Comparison of ENCODE assay signal across 8 cellular contexts in genomic region chr20:57092112-57092899, GRCh38.
DNase-seq lines count a peak whose midpoint lies in the region; ATAC-seq and TF ChIP-seq lines count a peak whose summit lies in the region.

No MANE protein-coding gene starts in this region.

- H3K27ac ChIP-seq in esophagus muscularis mucosa (replicated peaks in 1 of 4) (no peak overlapping the region), transverse colon (no peak overlapping the region)

- H3K4me1 ChIP-seq in esophagus muscularis mucosa (peaks cover 0 to 11% (median 7%) of the 10 kb centered on the region in 4 donors), transverse colon (peaks cover 0 to 8% (median 2%) of the 10 kb centered on the region in 4 donors)

- H3K36me3 Mint-ChIP-seq in HFFc6 (ENCODE audit: low read depth) = no peaks in the 10 kb centered on the region
- H3K36me3 Mint-ChIP-seq in natural killer cell = no peaks in the 10 kb centered on the region

- DNase-seq in DMS79 treated with DMSO at 0.1 percent for 48 hours (lab: John Stamatoyannopoulos, UW) (peak; percentile 57), HFFc6 (no peak), NCI-H82 treated with DMSO at 0.1 percent for 48 hours (lab: John Stamatoyannopoulos, UW; ENCODE audit: unreplicated experiment) (peak; percentile 34), esophagus muscularis mucosa (ENCODE audit: extremely low spot score) (no peak), natural killer cell (peak; percentile 30), transverse colon (peak; percentile 51)
- DNase-seq in activated CD8-positive, alpha-beta memory T cell treated with anti-CD3 and anti-CD28 coated beads for 48 hours (ENCODE audit: low read depth in 2 of 3, low spot score in 2 of 3) = peak; percentile 23 to 41 (median 30)

- intact Hi-C loops in esophagus muscularis mucosa (cut with DNase I) = no loop called here
- intact Hi-C loops in natural killer cell (cut with micrococcal nuclease) = loop anchor here (5.0 to 10.0 kb wide), 2 partner anchors 235 to 402 kb away; partner anchors contain the start of gene SPO11
- intact Hi-C loops in transverse colon (cut with DNase I; ENCODE audit: low total_unique reads) = no loop called here

- TF ChIP-seq CTCF in HFFc6 (IDR thresholded peaks at IDR 0.05) = peak; percentile 86
- TF ChIP-seq CTCF in esophagus muscularis mucosa (IDR thresholded peaks at IDR 0.05) = peak; percentile 71 to 83 (median 74)
- TF ChIP-seq CTCF in natural killer cell (IDR thresholded peaks at IDR 0.05) = peak; percentile 55
- TF ChIP-seq CTCF in transverse colon (IDR thresholded peaks at IDR 0.05) = peak; percentile 58 to 79 (median 71)

- WGBS in esophagus muscularis mucosa = 32% methylated on average over 24 of the region's 34 CpGs
- WGBS in transverse colon (ENCODE audit: low coverage in 1 of 2), 2 donors = 24% methylated on average over 31 of the region's 34 CpGs; no CpG with 5 or more reads in 1 of the 2 donors

- no peaks in the 10 kb centered on the region for H3K36me3 ChIP-seq in esophagus muscularis mucosa
- H3K36me3 ChIP-seq in transverse colon = no peaks in the 10 kb centered on the region

- no peak overlapping the region for H3K27ac Mint-ChIP-seq in HFFc6
- peak overlapping the region; percentile 56 to 87 for H3K27ac Mint-ChIP-seq in natural killer cell

- H3K27me3 Mint-ChIP-seq in HFFc6 (ENCODE audit: insufficient read depth) (peaks cover 16% of the 10 kb centered on the region), natural killer cell (ENCODE audit: low read depth in 2 of 2) (peaks cover 3 to 14% of the 10 kb centered on the region in 2 donors)

- peaks cover 0 to 47% (median 0%) of the 10 kb centered on the region in 4 donors for H3K27me3 ChIP-seq in esophagus muscularis mucosa
- H3K27me3 ChIP-seq in transverse colon = peaks cover 16% of the 10 kb centered on the region

- H3K4me3 ChIP-seq in esophagus muscularis mucosa (no peak overlapping the region), transverse colon (no peak overlapping the region)

- no peaks in the 10 kb centered on the region; the same call in 1 of the 2 replicates for H3K9me3 Mint-ChIP-seq in HFFc6
- peaks cover 0 to 2% of the 10 kb centered on the region in 2 donors for H3K9me3 Mint-ChIP-seq in natural killer cell

- in situ Hi-C loops in transverse colon (cut with MboI; ENCODE audit: low pct_ligation_motif_present in 1 of 4, low pct_unique_long_range_greater_than_20kb in 1 of 4, low sequenced_read_pairs in 3 of 4) = loop anchor here in 2 of 4 donors (25.0 kb wide), 2 partner anchors 395 to 1120 kb away; no protein-coding TSS in a partner anchor

- TF ChIP-seq POLR2A in esophagus muscularis mucosa (IDR thresholded peaks at IDR 0.05; ENCODE audit: low read depth) = no peak
- TF ChIP-seq POLR2A in transverse colon (IDR thresholded peaks at IDR 0.05) = no peak

- H3K4me1 Mint-ChIP-seq in HFFc6 (ENCODE audit: low read depth) (no peaks in the 10 kb centered on the region; the same call in 1 of the 2 replicates), natural killer cell (peaks cover 21 to 24% of the 10 kb centered on the region in 2 donors)

- H3K9me3 ChIP-seq in esophagus muscularis mucosa (peaks cover 0 to 5% (median 0%) of the 10 kb centered on the region in 4 donors), transverse colon (no peaks in the 10 kb centered on the region)

- ATAC-seq in natural killer cell = peak; percentile 57 to 71 (median 70)
- ATAC-seq in GM19463 (IDR thresholded peaks at IDR 0.05; ENCODE audit: unreplicated experiment) = no peak

- TF ChIP-seq EP300 in esophagus muscularis mucosa (IDR thresholded peaks at IDR 0.05) (no peak), transverse colon (IDR thresholded peaks at IDR 0.05; ENCODE audit: low read depth) (no peak)

- H3K4me3 Mint-ChIP-seq in HFFc6 (no peak overlapping the region), natural killer cell (no peak overlapping the region)

Comparison
In these comparisons a context has a peak if more than half of its experiments do, and no peak if none do; other contexts are left out.
1. DNase-seq: peak in DMS79 treated with DMSO at 0.1 percent for 48 hours (single experiment), NCI-H82 treated with DMSO at 0.1 percent for 48 hours (single experiment), activated CD8-positive, alpha-beta memory T cell treated with anti-CD3 and anti-CD28 coated beads for 48 hours (3 of 3), natural killer cell (single experiment) and transverse colon (single experiment); none in HFFc6 (single experiment) and esophagus muscularis mucosa (single experiment).
2. Peak in every context shown above with its lines, with median percentiles within 50 percentile points of each other: CTCF ChIP-seq.